In the genomic region with DNA sequence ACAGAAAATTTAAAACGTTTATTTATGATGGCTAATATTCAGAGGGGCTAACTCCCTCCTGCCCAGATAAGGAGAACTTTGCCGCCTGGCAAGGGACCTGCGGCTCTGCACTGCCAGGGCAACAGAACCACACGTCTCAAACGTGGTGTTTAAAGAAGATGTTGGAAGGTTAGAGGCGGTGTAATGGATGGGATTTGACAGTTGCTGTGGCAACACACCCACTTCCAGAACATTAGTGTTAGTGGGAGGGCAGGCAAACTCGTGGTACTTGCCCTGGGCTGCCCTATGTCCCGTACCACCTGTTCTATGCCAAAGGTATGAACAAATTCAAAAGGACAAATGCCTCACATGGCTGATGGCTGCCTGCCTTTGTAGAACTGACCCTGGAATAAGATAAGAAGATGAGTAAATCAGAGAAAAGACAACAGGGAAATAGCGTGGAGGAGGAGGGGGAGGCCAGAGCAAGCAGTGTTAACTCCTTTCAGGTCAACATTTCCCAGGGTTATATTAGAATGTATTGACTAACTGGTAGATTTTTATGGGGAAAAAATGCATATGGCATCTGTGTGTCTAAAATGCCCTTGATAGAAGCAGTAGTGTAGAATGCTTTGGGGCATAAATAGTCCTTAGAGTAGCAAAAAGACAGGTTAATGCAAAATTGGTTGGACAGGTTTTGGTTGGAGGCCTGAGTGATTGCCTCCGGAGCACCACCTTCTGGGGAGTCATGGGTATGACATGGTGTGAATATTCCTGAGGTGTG, we compare ENCODE assay signal across 8 cellular contexts. TPM values are rescaled to one million over a fixed set of nuclear protein-coding genes. Genes with fewer than 3 reads are reported as not detected.
DNase-seq lines count a peak whose midpoint lies in the region; ATAC-seq and TF ChIP-seq lines count a peak whose summit lies in the region.

No MANE protein-coding gene starts in this region.

- CTCF ChIA-PET in Panc1 (lab: Charles Lee): interaction anchor here (0.5 kb wide), 1 partner anchor 11 kb away, joined by 7 read pairs; no protein-coding TSS in a partner anchor

- DNase-seq in COLO668 (lab: John Stamatoyannopoulos, UW; ENCODE audit: unreplicated experiment): peak; percentile 20
- DNase-seq in HK-2 (ENCODE audit: unreplicated experiment): peak; percentile 56
- peak; percentile 45 for DNase-seq in Panc1 (ENCODE audit: low read depth, low spot score)
- peak; percentile 66 to 71 for DNase-seq in activated T-cell treated with anti-CD3 and anti-CD28 coated beads, Interleukin-2, amount 50 U/mL, for 48 hours
- peak; percentile 56 for DNase-seq in fibroblast of peridontal ligament (ENCODE audit: extremely low read depth)
- peak; percentile 33 for DNase-seq in occipital lobe (lab: John Stamatoyannopoulos, UW)
- peak; percentile 60 to 61 for DNase-seq in uterus

- H3K9me3 ChIP-seq in Panc1 (ENCODE audit: control insufficient read depth, insufficient read depth, low read depth, low read length) (no peaks in the 10 kb centered on the region), uterus (no peaks in the 10 kb centered on the region)

- in situ Hi-C loops in Panc1 (cut with HindIII; ENCODE audit: low pct_unique_long_range_greater_than_20kb, low sequenced_read_pairs): no loop called here

- no peak for TF ChIP-seq POLR2A in uterus (IDR thresholded peaks at IDR 0.05)

- no peak overlapping the region for H3K27ac ChIP-seq in Panc1 (ENCODE audit: low read length)
- peak overlapping the region; percentile 2 to 9 for H3K27ac ChIP-seq in uterus

- no TSS peak for BruUV-seq in Panc1 (replicated peaks; lab: Mats Ljungman, UMichigan)

- ATAC-seq in GM21360 (IDR thresholded peaks at IDR 0.05; ENCODE audit: unreplicated experiment): peak; percentile 66
- ATAC-seq in Panc1: peak; percentile 91

- intact Hi-C loops in Panc1 (cut with micrococcal nuclease; ENCODE audit: unreplicated experiment) (loop anchor here (2.0 to 10.0 kb wide), 2 partner anchors 59 to 299 kb away; no protein-coding TSS in a partner anchor), uterus (cut with DNase I; ENCODE audit: low total_unique reads) (loop anchor here (10.0 kb wide), 1 partner anchor 51 kb away; no protein-coding TSS in a partner anchor)

- H3K36me3 ChIP-seq in Panc1 (ENCODE audit: control insufficient read depth, insufficient read depth, low read length): no peaks in the 10 kb centered on the region; the same call in 1 of the 2 replicates
- H3K36me3 ChIP-seq in uterus: no peaks in the 10 kb centered on the region

- POLR2A ChIA-PET in Panc1 (lab: Charles Lee): no interaction called here

- H3K4me1 ChIP-seq in Panc1 (ENCODE audit: control insufficient read depth, insufficient read depth, low read length) (no peaks in the 10 kb centered on the region), uterus (peaks cover 0 to 6% of the 10 kb centered on the region in 2 donors)

- TF ChIP-seq CTCF in Panc1 (IDR thresholded peaks at IDR 0.05): peak; percentile 89
- TF ChIP-seq CTCF in uterus (IDR thresholded peaks at IDR 0.05): peak; percentile 77 to 87 (median 80)

- H3K4me3 ChIP-seq in Panc1 (ENCODE audit: low read depth in 2 of 2, low read length in 2 of 2) (no peak overlapping the region), uterus (no peak overlapping the region)

- H3K27me3 ChIP-seq in Panc1 (ENCODE audit: control insufficient read depth, insufficient read depth, low read length) (peaks cover 6% of the 10 kb centered on the region), uterus (no peaks in the 10 kb centered on the region)

RNA-seq across cellular contexts. Expression of a gene that starts 30.8 kb away (rescaled TPM):
- total RNA-seq in Panc1 (2021; ENCODE audit: unreplicated experiment) (0.13 TPM), occipital lobe (15.1 TPM), uterus (10 to 100 TPM; 12.0 to 81.2 (median 50.4) TPM)
- not detected for polyA plus RNA-seq in Panc1 (2012; ENCODE audit: insufficient read length)

Comparison
In these comparisons a context has a peak if more than half of its experiments do, and no peak if none do; other contexts are left out.
1. RNA of a gene that starts 30.8 kb away (total RNA-seq): 12.0 to 81.2 TPM in uterus and 15.1 TPM in occipital lobe (single experiment); 0.13 TPM in Panc1 (single experiment); every median in the first group is over 10 times any median in the second.
2. Peak in every context shown above with its lines, with median percentiles within 50 percentile points of each other: DNase-seq.